Comparison of ENCODE assay signal across 28 cellular contexts in the genomic region with DNA sequence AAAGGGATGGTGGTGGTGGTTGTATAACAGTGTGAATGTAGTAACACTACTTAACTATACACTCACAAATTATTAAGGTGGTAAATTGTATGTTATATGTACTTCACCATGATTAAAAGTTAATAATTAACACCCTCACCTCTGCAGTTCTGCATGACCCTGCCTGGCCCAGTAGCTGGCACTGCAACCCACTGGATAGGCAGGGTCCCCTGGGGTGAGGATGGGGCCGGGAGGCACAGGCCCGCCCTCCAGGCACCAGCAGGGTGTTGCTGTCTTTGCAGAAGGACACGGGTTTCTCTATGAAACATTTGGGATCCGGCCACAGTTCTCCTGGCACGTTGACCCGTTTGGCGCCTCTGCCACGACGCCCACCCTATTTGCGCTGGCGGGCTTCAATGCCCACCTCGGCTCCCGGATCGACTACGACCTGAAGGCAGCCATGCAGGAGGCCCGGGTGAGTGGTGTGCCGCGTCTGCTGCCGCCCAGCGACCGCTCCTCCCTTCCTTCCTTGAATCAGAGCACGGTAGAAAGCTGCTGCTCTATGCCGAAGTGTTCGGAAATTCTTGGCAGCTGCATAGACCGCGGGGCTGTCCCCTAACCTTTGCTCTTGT.
"Had no signal": no experiment of that assay in that cellular context is flagged by ENCODE, and none has a peak within 500 bp of the region (broad histone marks: within the 10 kb centered on the region; RNA-seq: fewer than 3 reads in every experiment).

No MANE protein-coding gene starts in this region.

- H3K9me3 Mint-ChIP-seq: activated naive CD4-positive, alpha-beta T cell treated with anti-CD3 and anti-CD28 coated beads, Interleukin-2, amount 50 U/mL, for 72 hours; activated naive CD8-positive, alpha-beta T cell treated with anti-CD3 and anti-CD28 coated beads, Interleukin-2, amount 50 U/mL, for 24 hours; activated T-cell treated with anti-CD3 and anti-CD28 coated beads, Interleukin-2, amount 50 U/mL, for 4 hours had no signal

- H3K9me3 ChIP-seq: SK-N-SH had no signal

- H3K9ac ChIP-seq: SK-N-SH had no signal

- H3K27ac ChIP-seq: brain microvascular endothelial cell, cardiac muscle cell, Peyer's patch, RWPE1, SJCRH30, VCaP had no signal

- H3K4me3 ChIP-seq: cardiac muscle cell, Peyer's patch, SJCRH30 had no signal

- H3K4me1 Mint-ChIP-seq: activated CD4-positive, alpha-beta T cell treated with anti-CD3 and anti-CD28 coated beads, Interleukin-2, amount 10 ng/mL, durations not matched to agents 7 days and 5 days; activated naive CD8-positive, alpha-beta T cell treated with anti-CD3 and anti-CD28 coated beads, Interleukin-2, amount 50 U/mL, for 24 hours had no signal

- H3K27ac Mint-ChIP-seq: activated CD4-positive, alpha-beta memory T cell treated with anti-CD3 and anti-CD28 coated beads for 36 hours; activated CD4-positive, alpha-beta T cell treated with anti-CD3 and anti-CD28 coated beads, Interleukin-2, amount 10 ng/mL, durations not matched to agents 7 days and 5 days; activated naive CD4-positive, alpha-beta T cell treated with anti-CD3 and anti-CD28 coated beads, Interleukin-2, amount 50 U/mL, for 72 hours; activated naive CD8-positive, alpha-beta T cell treated with anti-CD3 and anti-CD28 coated beads, Interleukin-2, amount 50 U/mL, for 24 hours had no signal

- H3K27me3 ChIP-seq: brain microvascular endothelial cell, cardiac muscle cell, Peyer's patch, SJCRH30 had no signal

- ATAC-seq: activated naive CD4-positive, alpha-beta T cell treated with anti-CD3 and anti-CD28 coated beads, Interleukin-2, amount 50 U/mL, for 72 hours; activated naive CD8-positive, alpha-beta T cell treated with anti-CD3 and anti-CD28 coated beads, Interleukin-2, amount 50 U/mL, for 24 hours; activated T-cell treated with anti-CD3 and anti-CD28 coated beads, Interleukin-2, amount 50 U/mL, for 4 hours had no signal

- H3K4me2 ChIP-seq: SK-N-SH had no signal

- H3K36me3 ChIP-seq: brain microvascular endothelial cell, cardiac muscle cell, SJCRH30 had no signal

- H3K4me3 Mint-ChIP-seq: activated CD4-positive, alpha-beta memory T cell treated with anti-CD3 and anti-CD28 coated beads for 36 hours; activated CD4-positive, alpha-beta T cell treated with anti-CD3 and anti-CD28 coated beads, Interleukin-2, amount 10 ng/mL, durations not matched to agents 7 days and 5 days; activated naive CD8-positive, alpha-beta T cell treated with anti-CD3 and anti-CD28 coated beads, Interleukin-2, amount 50 U/mL, for 24 hours; activated T-cell treated with anti-CD3 and anti-CD28 coated beads, Interleukin-2, amount 50 U/mL, for 4 hours had no signal

- H3K27me3 Mint-ChIP-seq: activated CD4-positive, alpha-beta memory T cell treated with anti-CD3 and anti-CD28 coated beads for 36 hours; activated CD4-positive, alpha-beta T cell treated with anti-CD3 and anti-CD28 coated beads, Interleukin-2, amount 10 ng/mL, durations not matched to agents 7 days and 5 days; activated naive CD8-positive, alpha-beta T cell treated with anti-CD3 and anti-CD28 coated beads, Interleukin-2, amount 50 U/mL, for 24 hours had no signal

- DNase-seq: activated CD4-positive, alpha-beta memory T cell treated with anti-CD3 and anti-CD28 coated beads for 36 hours; activated CD4-positive, alpha-beta T cell treated with anti-CD3 and anti-CD28 coated beads, Interleukin-2, amount 10 ng/mL, durations not matched to agents 7 days and 5 days; activated CD4-positive, CD25-positive, alpha-beta regulatory T cell; activated CD8-positive, alpha-beta memory T cell treated with anti-CD3 and anti-CD28 coated beads for 24 hours; activated effector memory CD4-positive, alpha-beta T cell treated with anti-CD3 and anti-CD28 coated beads, Interleukin-2, amount 50 U/mL, for 16 hours; activated naive CD4-positive, alpha-beta T cell treated with Interleukin-2 at 50 U/mL for 16 hours; activated naive CD8-positive, alpha-beta T cell treated with anti-CD3 and anti-CD28 coated beads, Interleukin-2, amount 50 U/mL, for 24 hours; activated T-cell treated with anti-CD3 and anti-CD28 coated beads, Interleukin-2, amount 50 U/mL, for 4 hours; amygdala; brain microvascular endothelial cell; MM.1S; NCI-H1105 treated with DMSO at 0.1 percent for 48 hours; NCI-H1436 treated with DMSO at 0.1 percent for 48 hours; NCI-H187 treated with DMSO at 0.1 percent for 48 hours; NCI-H2081 treated with DMSO at 0.1 percent for 48 hours; NCI-H2171; NCI-H226; NCI-H69; NK-92 treated with Interleukin-12 subunit alpha and Interleukin-12 subunit beta, amount 100 ng/mL, for 24 hours; Peyer's patch; Right ventricle myocardium superior; SJCRH30; SK-N-SH; T-helper 1 cell had no signal

- H3K4me1 ChIP-seq: Peyer's patch, SJCRH30 had no signal
